In the genomic region with DNA sequence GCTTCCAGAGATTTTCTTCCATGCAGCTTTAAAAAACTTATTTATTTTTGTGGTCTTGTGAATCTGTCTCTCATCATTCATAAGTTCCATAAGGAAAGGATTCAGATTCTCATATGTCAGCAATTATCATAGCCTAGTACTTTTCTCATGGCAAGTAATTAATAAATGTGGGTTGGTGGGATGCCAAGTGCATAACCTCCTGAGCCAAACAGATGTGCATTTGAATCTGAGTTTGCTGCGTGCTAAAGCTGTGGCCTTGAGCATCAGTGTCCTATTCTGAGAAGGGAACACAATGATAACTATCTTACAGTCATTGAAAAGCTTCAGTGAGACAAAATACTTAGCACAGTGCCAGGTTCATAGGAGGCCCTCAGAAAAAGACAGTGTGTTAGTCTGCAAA, we compare ENCODE assay signal across 15 cellular contexts.
"Had no signal": no experiment of that assay in that cellular context is flagged by ENCODE, and none has a peak within 500 bp of the region (broad histone marks: within the 10 kb centered on the region; RNA-seq: fewer than 3 reads in every experiment).

No MANE protein-coding gene starts in this region.

- ATAC-seq: activated CD8-positive, alpha-beta T cell treated with anti-CD3 and anti-CD28 coated beads for 36 hours; lower lobe of right lung had no signal

- H3K4me1 ChIP-seq: ascending aorta, lower lobe of right lung, tibial artery, uterus had no signal

- H3K4me3 ChIP-seq: ascending aorta, esophagus squamous epithelium, lower lobe of right lung, tibial artery, uterus had no signal

- H3K9me3 ChIP-seq: ascending aorta, esophagus squamous epithelium, lower lobe of right lung, tibial artery, uterus had no signal

- DNase-seq: activated CD4-positive, alpha-beta T cell treated with anti-CD3 and anti-CD28 coated beads for 4 hours; activated CD8-positive, alpha-beta memory T cell treated with anti-CD3 and anti-CD28 coated beads, Interleukin-2, amount 50 U/mL, for 48 hours; activated CD8-positive, alpha-beta T cell treated with anti-CD3 and anti-CD28 coated beads for 36 hours; activated naive CD8-positive, alpha-beta T cell treated with anti-CD3 and anti-CD28 coated beads, Interleukin-2, amount 10 ng/mL, durations not matched to agents 7 days and 5 days; esophagus squamous epithelium; kidney glomerular epithelial cell; lower lobe of right lung; naive B cell; posterior cingulate gyrus; small intestine; T1000; tibial artery; uterus; WERI-Rb-1 had no signal

- H3K36me3 ChIP-seq: ascending aorta, esophagus squamous epithelium, lower lobe of right lung, tibial artery, uterus, WERI-Rb-1 had no signal

- H3K27ac ChIP-seq: ascending aorta, esophagus squamous epithelium, lower lobe of right lung, tibial artery, uterus, WERI-Rb-1 had no signal

- H3K27me3 ChIP-seq: ascending aorta, esophagus squamous epithelium, tibial artery, uterus had no signal
